ENCODE assay signal across 3 cellular contexts in the genomic region with DNA sequence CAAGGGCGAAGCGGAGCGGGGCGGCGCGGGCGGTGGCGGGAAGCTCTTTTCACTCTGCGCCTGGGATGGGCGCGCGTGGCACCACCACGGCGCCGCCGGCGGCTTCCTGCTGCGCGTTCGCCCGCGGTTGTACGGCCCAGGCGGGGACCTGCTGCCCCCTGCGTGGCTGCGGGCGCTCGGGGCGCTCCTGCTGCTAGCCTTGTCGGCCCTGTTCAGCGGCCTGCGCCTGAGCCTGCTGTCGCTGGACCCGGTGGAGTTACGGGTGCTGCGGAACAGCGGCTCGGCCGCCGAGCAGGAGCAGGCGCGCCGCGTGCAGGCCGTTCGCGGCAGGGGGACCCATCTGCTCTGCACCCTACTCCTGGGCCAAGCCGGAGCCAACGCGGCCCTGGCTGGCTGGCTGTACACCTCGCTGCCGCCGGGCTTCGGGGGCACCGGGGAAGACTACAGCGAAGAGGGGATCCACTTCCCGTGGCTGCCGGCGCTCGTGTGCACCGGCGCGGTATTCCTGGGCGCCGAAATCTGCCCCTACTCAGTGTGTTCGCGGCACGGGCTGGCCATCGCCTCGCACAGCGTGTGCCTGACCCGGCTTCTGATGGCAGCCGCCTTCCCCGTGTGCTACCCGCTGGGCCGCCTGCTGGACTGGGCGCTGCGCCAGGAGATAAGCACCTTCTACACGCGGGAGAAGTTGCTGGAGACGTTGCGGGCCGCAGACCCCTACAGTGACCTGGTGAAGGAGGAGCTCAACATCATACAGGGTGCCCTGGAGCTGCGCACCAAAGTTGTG.
TF ChIP-seq lines count a peak whose summit lies in the region.

No MANE protein-coding gene starts in this region.

TF ChIP-seq in GM12891, 5 proteins besides CTCF, POLR2A, EP300 and RAD21:
- TF ChIP-seq POU2F2 (IDR thresholded peaks at IDR 0.05; ENCODE audit: low read depth, low read length) (no peak), PAX5 (IDR thresholded peaks at IDR 0.05; ENCODE audit: insufficient read depth, low read length, severe bottlenecking) (no peak), TAF1 (IDR thresholded peaks at IDR 0.05; ENCODE audit: low read depth, low read length) (no peak)

TF ChIP-seq in HCT116, 20 proteins besides CTCF, POLR2A, EP300 and RAD21:
- TF ChIP-seq SIN3A (IDR thresholded peaks at IDR 0.05; ENCODE audit: low read depth), result no peak
- TF ChIP-seq POLR2AphosphoS5 (IDR thresholded peaks at IDR 0.05; ENCODE audit: low read depth, low read length), result no peak
- TF ChIP-seq, protein P1, sequence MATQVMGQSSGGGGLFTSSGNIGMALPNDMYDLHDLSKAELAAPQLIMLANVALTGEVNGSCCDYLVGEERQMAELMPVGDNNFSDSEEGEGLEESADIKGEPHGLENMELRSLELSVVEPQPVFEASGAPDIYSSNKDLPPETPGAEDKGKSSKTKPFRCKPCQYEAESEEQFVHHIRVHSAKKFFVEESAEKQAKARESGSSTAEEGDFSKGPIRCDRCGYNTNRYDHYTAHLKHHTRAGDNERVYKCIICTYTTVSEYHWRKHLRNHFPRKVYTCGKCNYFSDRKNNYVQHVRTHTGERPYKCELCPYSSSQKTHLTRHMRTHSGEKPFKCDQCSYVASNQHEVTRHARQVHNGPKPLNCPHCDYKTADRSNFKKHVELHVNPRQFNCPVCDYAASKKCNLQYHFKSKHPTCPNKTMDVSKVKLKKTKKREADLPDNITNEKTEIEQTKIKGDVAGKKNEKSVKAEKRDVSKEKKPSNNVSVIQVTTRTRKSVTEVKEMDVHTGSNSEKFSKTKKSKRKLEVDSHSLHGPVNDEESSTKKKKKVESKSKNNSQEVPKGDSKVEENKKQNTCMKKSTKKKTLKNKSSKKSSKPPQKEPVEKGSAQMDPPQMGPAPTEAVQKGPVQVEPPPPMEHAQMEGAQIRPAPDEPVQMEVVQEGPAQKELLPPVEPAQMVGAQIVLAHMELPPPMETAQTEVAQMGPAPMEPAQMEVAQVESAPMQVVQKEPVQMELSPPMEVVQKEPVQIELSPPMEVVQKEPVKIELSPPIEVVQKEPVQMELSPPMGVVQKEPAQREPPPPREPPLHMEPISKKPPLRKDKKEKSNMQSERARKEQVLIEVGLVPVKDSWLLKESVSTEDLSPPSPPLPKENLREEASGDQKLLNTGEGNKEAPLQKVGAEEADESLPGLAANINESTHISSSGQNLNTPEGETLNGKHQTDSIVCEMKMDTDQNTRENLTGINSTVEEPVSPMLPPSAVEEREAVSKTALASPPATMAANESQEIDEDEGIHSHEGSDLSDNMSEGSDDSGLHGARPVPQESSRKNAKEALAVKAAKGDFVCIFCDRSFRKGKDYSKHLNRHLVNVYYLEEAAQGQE (IDR thresholded peaks at IDR 0.05; ENCODE audit: low read depth), result no peak
- TF ChIP-seq, protein P2, sequence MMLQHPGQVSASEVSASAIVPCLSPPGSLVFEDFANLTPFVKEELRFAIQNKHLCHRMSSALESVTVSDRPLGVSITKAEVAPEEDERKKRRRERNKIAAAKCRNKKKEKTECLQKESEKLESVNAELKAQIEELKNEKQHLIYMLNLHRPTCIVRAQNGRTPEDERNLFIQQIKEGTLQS (IDR thresholded peaks at IDR 0.05), result no peak
- no peak for TF ChIP-seq CBX3 (IDR thresholded peaks at IDR 0.05; ENCODE audit: low read depth)
- no peak for TF ChIP-seq EGR1 (IDR thresholded peaks at IDR 0.05; ENCODE audit: low read depth)
- TF ChIP-seq ELF1 (IDR thresholded peaks at IDR 0.05; ENCODE audit: borderline replicate concordance, low read depth), result no peak
- TF ChIP-seq, protein P3, sequence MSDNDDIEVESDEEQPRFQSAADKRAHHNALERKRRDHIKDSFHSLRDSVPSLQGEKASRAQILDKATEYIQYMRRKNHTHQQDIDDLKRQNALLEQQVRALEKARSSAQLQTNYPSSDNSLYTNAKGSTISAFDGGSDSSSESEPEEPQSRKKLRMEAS (IDR thresholded peaks at IDR 0.05), result no peak
- TF ChIP-seq JUND (IDR thresholded peaks at IDR 0.05), result no peak
- TF ChIP-seq YY1 (IDR thresholded peaks at IDR 0.05; ENCODE audit: extremely low read depth, insufficient replicate concordance, low read depth, low read length), result no peak
- no peak for TF ChIP-seq ZFX (IDR thresholded peaks at IDR 0.05)
- TF ChIP-seq SP1 (IDR thresholded peaks at IDR 0.05; ENCODE audit: low read depth), result no peak
- no peak for TF ChIP-seq CEBPB (IDR thresholded peaks at IDR 0.05; ENCODE audit: low read depth)
- TF ChIP-seq SRF (IDR thresholded peaks at IDR 0.05; ENCODE audit: low read depth), result no peak

TF ChIP-seq in endothelial cell of umbilical vein, 7 proteins besides CTCF, POLR2A, EP300 and RAD21:
- TF ChIP-seq FOS (IDR thresholded peaks at IDR 0.05; ENCODE audit: borderline replicate concordance, insufficient read depth, low read length) (no peak), JUN (IDR thresholded peaks at IDR 0.05; ENCODE audit: borderline replicate concordance, insufficient read depth, insufficient read length, low read depth) (no peak), EZH2 (IDR thresholded peaks at IDR 0.05; ENCODE audit: borderline replicate concordance, low read depth, low read length, severe bottlenecking) (peak; percentile 86)
TF ChIP-seq in endothelial cell of umbilical vein: peak in this region for 1.
